18 cellular contexts compared by ENCODE assay signal in genomic region chr5:194603-195209, GRCh38. TPM values are rescaled to one million over a fixed set of nuclear protein-coding genes. Genes with fewer than 3 reads are reported as not detected.
"Had no signal": no experiment of that assay in that cellular context is flagged by ENCODE, and none has a peak within 500 bp of the region (broad histone marks: within the 10 kb centered on the region; RNA-seq: fewer than 3 reads in every experiment).

No MANE protein-coding gene starts in this region.

- DNase-seq: activated CD4-positive, alpha-beta T cell treated with anti-CD3 and anti-CD28 coated beads, Interleukin-2, amount 10 ng/mL, durations not matched to agents 7 days and 5 days; activated CD4-positive, CD25-positive, alpha-beta regulatory T cell; activated CD8-positive, alpha-beta memory T cell treated with anti-CD3 and anti-CD28 coated beads, Interleukin-2, amount 50 U/mL, for 48 hours; activated naive CD4-positive, alpha-beta T cell treated with Interleukin-2 at 50 U/mL for 16 hours; activated naive CD8-positive, alpha-beta T cell treated with anti-CD3 and anti-CD28 coated beads, Interleukin-2, amount 50 U/mL, for 24 hours; mesendoderm; nucleus accumbens had no signal

- H3K4me1 ChIP-seq: breast epithelium had no signal

- H3K36me3 Mint-ChIP-seq: natural killer cell treated with Interleukin-12 subunit alpha and Interleukin-12 subunit beta and Interleukin-15 and Interleukin-18, amount 100 ng/mL, for 72 hours; stimulated activated effector memory CD8-positive, alpha-beta T cell treated with anti-CD3 and anti-CD28 coated beads, Interleukin-12 subunit alpha, Interleukin-12 subunit beta, amount 100 ng/mL, for 72 hours had no signal

- H3K4me3 ChIP-seq: ascending aorta, breast epithelium, gastroesophageal sphincter, hepatocyte, prostate gland had no signal

- H3K27me3 ChIP-seq: ascending aorta, breast epithelium, hepatocyte had no signal

- H3K9me3 Mint-ChIP-seq: activated CD4-positive, alpha-beta T cell treated with anti-CD3 and anti-CD28 coated beads, Interleukin-2, amount 10 ng/mL, durations not matched to agents 7 days and 5 days; activated naive CD8-positive, alpha-beta T cell treated with anti-CD3 and anti-CD28 coated beads, Interleukin-2, amount 50 U/mL, for 24 hours; natural killer cell treated with Interleukin-12 subunit alpha and Interleukin-12 subunit beta and Interleukin-15 and Interleukin-18, amount 100 ng/mL, for 72 hours; stimulated activated effector memory CD8-positive, alpha-beta T cell treated with anti-CD3 and anti-CD28 coated beads, Interleukin-12 subunit alpha, Interleukin-12 subunit beta, amount 100 ng/mL, for 72 hours had no signal

- H3K4me3 Mint-ChIP-seq: activated CD4-positive, alpha-beta T cell treated with anti-CD3 and anti-CD28 coated beads, Interleukin-2, amount 10 ng/mL, durations not matched to agents 7 days and 5 days; activated naive CD8-positive, alpha-beta T cell treated with anti-CD3 and anti-CD28 coated beads, Interleukin-2, amount 50 U/mL, for 24 hours; natural killer cell treated with Interleukin-12 subunit alpha and Interleukin-12 subunit beta and Interleukin-15 and Interleukin-18, amount 100 ng/mL, for 72 hours; stimulated activated effector memory CD8-positive, alpha-beta T cell treated with anti-CD3 and anti-CD28 coated beads, Interleukin-12 subunit alpha, Interleukin-12 subunit beta, amount 100 ng/mL, for 72 hours had no signal

- H3K27ac ChIP-seq: ascending aorta, breast epithelium, epithelial cell of prostate, gastroesophageal sphincter, hepatocyte, prostate gland had no signal

- H3K9me3 ChIP-seq: ascending aorta, breast epithelium, gastroesophageal sphincter, prostate gland had no signal

- H3K36me3 ChIP-seq: breast epithelium, prostate gland had no signal

- ATAC-seq: activated naive CD8-positive, alpha-beta T cell treated with anti-CD3 and anti-CD28 coated beads, Interleukin-2, amount 50 U/mL, for 24 hours; gastroesophageal sphincter; natural killer cell treated with Interleukin-12 subunit alpha and Interleukin-12 subunit beta and Interleukin-15 and Interleukin-18, amount 100 ng/mL, for 72 hours had no signal

- H3K27ac Mint-ChIP-seq: activated CD4-positive, alpha-beta T cell treated with anti-CD3 and anti-CD28 coated beads, Interleukin-2, amount 10 ng/mL, durations not matched to agents 7 days and 5 days; activated naive CD8-positive, alpha-beta T cell treated with anti-CD3 and anti-CD28 coated beads, Interleukin-2, amount 50 U/mL, for 24 hours; natural killer cell treated with Interleukin-12 subunit alpha and Interleukin-12 subunit beta and Interleukin-15 and Interleukin-18, amount 100 ng/mL, for 72 hours had no signal

RNA-seq across cellular contexts. Expression of gene LRRC14B, which starts 3.4 kb away (rescaled TPM):
- total RNA-seq: ascending aorta; dermis microvascular lymphatic vessel endothelial cell; gastroesophageal sphincter; hepatocyte; natural killer cell treated with Interleukin-12 subunit alpha and Interleukin-12 subunit beta and Interleukin-15 and Interleukin-18, amount 100 ng/mL, for 72 hours had no signal
- polyA plus RNA-seq: keratinocyte, liver had no signal
